Comparison of ENCODE assay signal across 8 cellular contexts in genomic region chr2:54899576-54900200, GRCh38.
DNase-seq lines count a peak whose midpoint lies in the region; ATAC-seq and TF ChIP-seq lines count a peak whose summit lies in the region.

No MANE protein-coding gene starts in this region.

- no peaks in the 10 kb centered on the region for H3K27me3 ChIP-seq in left lung

- H3K27ac ChIP-seq in left lung, result no peak overlapping the region

- in situ Hi-C loops in T47D (cut with HindIII; ENCODE audit: low pct_unique_long_range_greater_than_20kb, low sequenced_read_pairs), result no loop called here

- H3K4me3 ChIP-seq in left lung, result no peak overlapping the region

- DNase-seq in NCI-H1436 (lab: John Stamatoyannopoulos, UW) (peak; percentile 2), NCI-H1436 treated with DMSO at 0.1 percent for 48 hours (lab: John Stamatoyannopoulos, UW) (no peak), NCI-H1694 treated with DMSO at 0.1 percent for 48 hours (lab: John Stamatoyannopoulos, UW) (peak; percentile 97), T47D (ENCODE audit: low read depth in 1 of 2, low spot score in 1 of 2) (peak; percentile 9 to 65), left lung (no peak), SK-N-DZ (ENCODE audit: low spot score) (no peak)
- DNase-seq in effector CD4-positive, alpha-beta T cell, result no peak

- H3K9me3 ChIP-seq in left lung, result peaks cover 0 to 11% of the 10 kb centered on the region in 2 donors

- peak; percentile 25 to 57 for TF ChIP-seq CTCF in left lung (IDR thresholded peaks at IDR 0.05)

- H3K36me3 ChIP-seq in left lung, result no peaks in the 10 kb centered on the region

- intact Hi-C loops in left lung (cut with DNase I), result loop anchor here in 1 of 2 donors (10.0 kb wide), 1 partner anchor 275 kb away; no protein-coding TSS in a partner anchor

- ATAC-seq in left lung (peak; percentile 80), HG03095 (IDR thresholded peaks at IDR 0.05; ENCODE audit: unreplicated experiment) (no peak)

- peaks cover 0 to 7% of the 10 kb centered on the region in 2 donors for H3K4me1 ChIP-seq in left lung

Comparison
In these comparisons a context has a peak if more than half of its experiments do, and no peak if none do; other contexts are left out.
1. DNase-seq: peak in NCI-H1436 (single experiment), NCI-H1694 treated with DMSO at 0.1 percent for 48 hours (single experiment) and T47D (2 of 2); none in NCI-H1436 treated with DMSO at 0.1 percent for 48 hours (single experiment), left lung (0 of 2), effector CD4-positive, alpha-beta T cell (single experiment) and SK-N-DZ (single experiment).